ENCODE assay signal across 15 cellular contexts in the genomic region with DNA sequence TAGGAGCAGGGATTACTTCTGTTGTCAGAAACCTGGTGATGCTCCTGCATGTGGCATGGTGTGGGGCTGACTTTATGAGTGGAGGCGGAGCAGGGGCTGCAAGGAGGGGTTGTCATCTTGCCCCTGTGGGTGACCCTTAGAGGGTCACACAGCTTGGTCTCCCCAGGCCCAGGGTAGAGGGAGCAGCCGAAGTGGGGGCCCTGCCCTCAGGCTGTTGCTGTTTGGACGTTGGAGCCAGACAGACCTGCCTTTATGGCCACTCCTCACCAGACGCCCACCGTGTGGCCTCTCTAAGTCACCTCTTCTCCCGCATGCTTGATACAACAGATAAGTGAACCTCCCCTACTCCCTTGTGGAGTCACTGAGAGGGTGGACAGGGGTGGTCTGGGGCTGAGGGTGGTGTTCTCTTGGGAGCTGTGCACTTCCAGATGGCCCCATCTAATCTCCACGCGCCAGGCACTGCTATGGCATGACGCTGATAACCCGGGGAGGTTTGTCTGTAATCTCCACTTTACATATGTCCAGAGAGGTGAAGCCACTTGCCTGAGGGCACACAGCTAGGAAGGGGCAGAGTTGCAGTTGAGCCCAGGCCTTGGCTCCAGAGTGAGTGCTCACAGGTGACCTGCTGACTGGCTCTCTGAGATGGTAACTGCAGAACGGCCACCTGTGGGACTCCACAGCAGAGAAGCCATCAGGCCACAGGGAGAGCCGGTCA. TPM values are rescaled to one million over a fixed set of nuclear protein-coding genes. Genes with fewer than 3 reads are reported as not detected.
A peak's percentile ranks its signal among the peaks of the same experiment; 100 is the strongest.
DNase-seq lines count a peak whose midpoint lies in the region; ATAC-seq and TF ChIP-seq lines count a peak whose summit lies in the region.
"Had no signal": no experiment of that assay in that cellular context is flagged by ENCODE, and none has a peak within 500 bp of the region (broad histone marks: within the 10 kb centered on the region; RNA-seq: fewer than 3 reads in every experiment).

No MANE protein-coding gene starts in this region.

- peaks cover 5% of the 10 kb centered on the region for H3K4me1 Mint-ChIP-seq in activated CD4-positive, alpha-beta T cell treated with anti-CD3 and anti-CD28 coated beads, Interleukin-2, amount 10 ng/mL, durations not matched to agents 24 days and 14 days
- H3K4me1 Mint-ChIP-seq in endothelial cell (ENCODE audit: unreplicated experiment), result peaks cover 12% of the 10 kb centered on the region
- H3K4me1 Mint-ChIP-seq in osteocyte (ENCODE audit: unreplicated experiment), result peaks cover 25% of the 10 kb centered on the region

- H3K27ac Mint-ChIP-seq in activated CD4-positive, alpha-beta T cell treated with anti-CD3 and anti-CD28 coated beads, Interleukin-2, amount 10 ng/mL, durations not matched to agents 24 days and 14 days, result peak overlapping the region; percentile 1
- peak overlapping the region; percentile 1 for H3K27ac Mint-ChIP-seq in endothelial cell (ENCODE audit: unreplicated experiment)
- H3K27ac Mint-ChIP-seq in osteocyte (ENCODE audit: unreplicated experiment), result peak overlapping the region; percentile 67

- peaks cover 30% of the 10 kb centered on the region for H3K36me3 Mint-ChIP-seq in activated CD4-positive, alpha-beta T cell treated with anti-CD3 and anti-CD28 coated beads, Interleukin-2, amount 10 ng/mL, durations not matched to agents 24 days and 14 days (ENCODE audit: low read depth)
- H3K36me3 Mint-ChIP-seq in endothelial cell (ENCODE audit: low read depth, unreplicated experiment) (peaks cover 43% of the 10 kb centered on the region), osteocyte (ENCODE audit: unreplicated experiment) (peaks cover 5% of the 10 kb centered on the region)

- DNase-seq in activated CD4-positive, alpha-beta T cell treated with anti-CD3 and anti-CD28 coated beads, Interleukin-2, amount 10 ng/mL, durations not matched to agents 24 days and 14 days, result no peak
- DNase-seq in activated CD4-positive, alpha-beta T cell treated with anti-CD3 and anti-CD28 coated beads, Interleukin-2, amount 50 U/mL, for 48 hours, result no peak
- DNase-seq in OCI-M1 (lab: John Stamatoyannopoulos, UW), result peak; percentile 50
- DNase-seq in endothelial cell (ENCODE audit: low spot score), result no peak
- no peak for DNase-seq in osteocyte (ENCODE audit: extremely low spot score, unreplicated experiment)
- DNase-seq in stimulated activated CD4-positive, alpha-beta T cell treated with anti-CD3 and anti-CD28 coated beads, Interleukin-12 subunit alpha, Interleukin-12 subunit beta, amount 100 ng/mL, for 4 hours, result no peak
- no peak for DNase-seq in A172 (ENCODE audit: low spot score)
- DNase-seq: 8988T, cortex of kidney, DMS 273 treated with DMSO at 0.1 percent for 48 hours, NCI-H1048, NCI-H345, T-cell, tibial artery had no signal

- H3K27me3 Mint-ChIP-seq in activated CD4-positive, alpha-beta T cell treated with anti-CD3 and anti-CD28 coated beads, Interleukin-2, amount 10 ng/mL, durations not matched to agents 24 days and 14 days, result no peaks in the 10 kb centered on the region
- peaks cover 21% of the 10 kb centered on the region for H3K27me3 Mint-ChIP-seq in endothelial cell (ENCODE audit: unreplicated experiment)
- no peaks in the 10 kb centered on the region for H3K27me3 Mint-ChIP-seq in osteocyte (ENCODE audit: unreplicated experiment)

- intact Hi-C loops in activated CD4-positive, alpha-beta T cell treated with anti-CD3 and anti-CD28 coated beads, Interleukin-2, amount 10 ng/mL, durations not matched to agents 24 days and 14 days (cut with micrococcal nuclease), result no loop called here

- peaks cover 3% of the 10 kb centered on the region for H3K9me3 Mint-ChIP-seq in activated CD4-positive, alpha-beta T cell treated with anti-CD3 and anti-CD28 coated beads, Interleukin-2, amount 10 ng/mL, durations not matched to agents 24 days and 14 days
- peaks cover 4% of the 10 kb centered on the region for H3K9me3 Mint-ChIP-seq in endothelial cell (ENCODE audit: unreplicated experiment)
- no peaks in the 10 kb centered on the region for H3K9me3 Mint-ChIP-seq in osteocyte (ENCODE audit: unreplicated experiment)

- no peak overlapping the region for H3K4me3 Mint-ChIP-seq in activated CD4-positive, alpha-beta T cell treated with anti-CD3 and anti-CD28 coated beads, Interleukin-2, amount 10 ng/mL, durations not matched to agents 24 days and 14 days
- H3K4me3 Mint-ChIP-seq in endothelial cell (ENCODE audit: unreplicated experiment) (peak overlapping the region; percentile 34), osteocyte (ENCODE audit: unreplicated experiment) (no peak overlapping the region)
- H3K4me3 Mint-ChIP-seq: T-cell had no signal

- ATAC-seq in GM19455 (IDR thresholded peaks at IDR 0.05; ENCODE audit: unreplicated experiment), result no peak
- ATAC-seq: T-cell had no signal

- TF ChIP-seq CTCF in endothelial cell (IDR thresholded peaks at IDR 0.05; ENCODE audit: unreplicated experiment) (no peak), osteocyte (IDR thresholded peaks at IDR 0.05) (no peak)

RNA-seq across cellular contexts. Expression of a gene that starts 10.0 kb away (rescaled TPM):
- total RNA-seq in activated CD4-positive, alpha-beta T cell treated with anti-CD3 and anti-CD28 coated beads, Interleukin-2, amount 10 ng/mL, durations not matched to agents 24 days and 14 days, result 159 and 166 TPM in 2 replicates
- total RNA-seq in endothelial cell (ENCODE audit: unreplicated experiment) (65.8 TPM), osteocyte (33.1 and 36.2 TPM in 2 replicates)
- 12.1 and 16.8 TPM in 2 replicates for total RNA-seq in A172 (2014; rRNA removed; shearing (Covaris generic))

RNA-seq across cellular contexts. Expression of a gene that starts 41.3 kb away (rescaled TPM):
- total RNA-seq in activated CD4-positive, alpha-beta T cell treated with anti-CD3 and anti-CD28 coated beads, Interleukin-2, amount 10 ng/mL, durations not matched to agents 24 days and 14 days, result 1.1 TPM in 2 replicates
- total RNA-seq in endothelial cell (ENCODE audit: unreplicated experiment) (30.3 TPM), osteocyte (18.5 and 18.8 TPM in 2 replicates)
- total RNA-seq in A172 (2014; rRNA removed; shearing (Covaris generic)), result 1.9 and 2.9 TPM in 2 replicates

Comparison
In these comparisons a context has a peak if more than half of its experiments do, and no peak if none do; other contexts are left out.
1. H3K27ac Mint-ChIP-seq: peak in every context shown above with its lines; median percentile 67 in osteocyte; 1 in activated CD4-positive, alpha-beta T cell treated with anti-CD3 and anti-CD28 coated beads, Interleukin-2, amount 10 ng/mL, durations not matched to agents 24 days and 14 days; 1 in endothelial cell.